Comparison of ENCODE assay signal across 23 cellular contexts in the genomic region with DNA sequence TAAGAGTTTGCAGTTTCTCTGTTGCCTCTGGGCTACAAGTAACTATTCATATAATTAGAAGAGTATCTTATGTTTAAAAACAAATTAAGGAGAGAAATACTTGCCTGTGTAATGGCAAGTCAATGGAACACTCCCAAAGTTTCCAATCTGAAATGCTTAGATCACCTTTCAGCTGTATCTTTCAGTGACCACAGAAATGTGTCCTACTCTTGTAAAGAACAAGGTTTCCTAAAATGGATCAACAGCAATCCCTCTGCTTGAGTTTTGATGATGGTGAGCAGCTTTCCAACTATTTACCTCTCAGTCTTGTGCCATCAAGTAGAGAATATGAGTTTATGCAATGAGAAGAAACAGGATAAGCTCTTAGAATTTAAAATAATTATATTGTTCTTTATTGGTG.
"Had no signal": no experiment of that assay in that cellular context is flagged by ENCODE, and none has a peak within 500 bp of the region (broad histone marks: within the 10 kb centered on the region; RNA-seq: fewer than 3 reads in every experiment).

No MANE protein-coding gene starts in this region.

- H3K27ac Mint-ChIP-seq: memory B cell; mesothelial cell of epicardium; naive thymus-derived CD4-positive, alpha-beta T cell; nephron; stimulated activated memory B cell treated with anti-CD40 and anti-IgM and Interleukin-4, amounts not matched to agents 10 μg/mL and 1 μg/mL and 100 μg/mL, for 72 hours; type B pancreatic cell had no signal

- H3K4me1 ChIP-seq: esophagus squamous epithelium, prostate gland, right atrium auricular region, spleen, testis, tibial artery had no signal

- H3K4me1 Mint-ChIP-seq: memory B cell; naive thymus-derived CD4-positive, alpha-beta T cell; stimulated activated memory B cell treated with anti-CD40 and anti-IgM and Interleukin-4, amounts not matched to agents 10 μg/mL and 1 μg/mL and 100 μg/mL, for 72 hours had no signal

- DNase-seq: dermis blood vessel endothelial cell; effector memory CD4-positive, alpha-beta T cell; erythroblast; esophagus squamous epithelium; foreskin melanocyte; mucosa of descending colon; naive thymus-derived CD4-positive, alpha-beta T cell; nucleus accumbens; spleen; stimulated activated CD4-positive, alpha-beta T cell treated with anti-CD3 and anti-CD28 coated beads, Interleukin-4, amount 100 ng/mL, for 4 hours; stimulated activated naive CD8-positive, alpha-beta T cell treated with anti-CD3 and anti-CD28 coated beads, Interleukin-15, Interleukin-2, amounts not matched to agents 100 U/mL and 50 U/mL, for 24 hours; substantia nigra; testis; tibial artery had no signal

- H3K27me3 ChIP-seq: esophagus squamous epithelium, right atrium auricular region, spleen, testis, tibial artery had no signal

- H3K4me3 ChIP-seq: coronary artery, esophagus squamous epithelium, lung, mucosa of descending colon, prostate gland, right atrium auricular region, spleen, testis, tibial artery had no signal

- H3K27me3 Mint-ChIP-seq: memory B cell; naive thymus-derived CD4-positive, alpha-beta T cell; stimulated activated memory B cell treated with anti-CD40 and anti-IgM and Interleukin-4, amounts not matched to agents 10 μg/mL and 1 μg/mL and 100 μg/mL, for 72 hours; type B pancreatic cell had no signal

- H3K9me3 ChIP-seq: esophagus squamous epithelium, mucosa of descending colon, prostate gland, right atrium auricular region, testis, tibial artery had no signal

- H3K36me3 ChIP-seq: esophagus squamous epithelium, prostate gland, right atrium auricular region, spleen had no signal

- H3K4me3 Mint-ChIP-seq: memory B cell; mesothelial cell of epicardium; naive thymus-derived CD4-positive, alpha-beta T cell; nephron; stimulated activated memory B cell treated with anti-CD40 and anti-IgM and Interleukin-4, amounts not matched to agents 10 μg/mL and 1 μg/mL and 100 μg/mL, for 72 hours; type B pancreatic cell had no signal

- H3K27ac ChIP-seq: coronary artery, esophagus squamous epithelium, prostate gland, right atrium auricular region, spleen, testis, tibial artery had no signal
